Comparison of ENCODE assay signal across 7 cellular contexts in genomic region chr2:174546519-174547506, GRCh38. TPM values are rescaled to one million over a fixed set of nuclear protein-coding genes. Genes with fewer than 3 reads are reported as not detected.
DNase-seq lines count a peak whose midpoint lies in the region; ATAC-seq and TF ChIP-seq lines count a peak whose summit lies in the region.

No MANE protein-coding gene starts in this region.

- TF ChIP-seq CTCF in HCT116 (IDR thresholded peaks at IDR 0.05 in 2 of 3, conservative IDR thresholded peaks at IDR 0.05 in 1 of 3; ENCODE audit: borderline replicate concordance in 1 of 3, insufficient read depth in 1 of 3, low read depth in 2 of 3, low read length in 2 of 3) (peak; percentile 47 to 60 (median 58); a peak in 5 of 6 replicates), prostate gland (IDR thresholded peaks at IDR 0.05) (peak in 1 of 4 experiments; percentile 25)

- CTCF ChIA-PET in HCT116 (lab: Charles Lee), result interaction anchor here (0.5 to 2.4 kb wide), 9 partner anchors 12 to 197 kb away, joined by 3 to 76 read pairs (median 4); no protein-coding TSS in a partner anchor

- POLR2A ChIA-PET in HCT116 (lab: Charles Lee), result no interaction called here

- H2AFZ ChIP-seq in HCT116 (ENCODE audit: low read depth, low read length, poor library complexity, severe bottlenecking), result no peak overlapping the region

- ATAC-seq in HCT116 (peak; percentile 89), GM21529 (IDR thresholded peaks at IDR 0.05; ENCODE audit: unreplicated experiment) (no peak)

- no peak overlapping the region for H3K4me3 ChIP-seq in HCT116 (replicated peaks in 1 of 2; ENCODE audit: low read depth in 1 of 2, low read length in 2 of 2)
- no peak overlapping the region for H3K4me3 ChIP-seq in prostate gland

- H3K27me3 ChIP-seq in HCT116 (ENCODE audit: insufficient read depth, low read length) (no peaks in the 10 kb centered on the region), prostate gland (replicated peaks; ENCODE audit: insufficient read depth) (no peaks in the 10 kb centered on the region)

- H3K4me1 ChIP-seq in HCT116 (ENCODE audit: control insufficient read depth in 1 of 2, insufficient read depth in 2 of 2, low read length in 2 of 2) (no peaks in the 10 kb centered on the region), prostate gland (replicated peaks) (no peaks in the 10 kb centered on the region)

- no peak overlapping the region for H3K9ac ChIP-seq in HCT116 (ENCODE audit: low read length)

- no peak overlapping the region for H3K4me2 ChIP-seq in HCT116 (ENCODE audit: low read length)

- no peaks in the 10 kb centered on the region for H3K9me2 ChIP-seq in HCT116 (ENCODE audit: insufficient read depth)

- intact Hi-C loops in HCT116 (cut with micrococcal nuclease), result loop anchor here (1.0 kb wide), 1 partner anchor 85 kb away; no protein-coding TSS in a partner anchor
- intact Hi-C loops in prostate gland (cut with DNase I), result no loop called here

- 76% methylated on average over 21 of the region's 21 CpGs for WGBS in prostate gland

- H3K36me3 ChIP-seq in HCT116 (ENCODE audit: control insufficient read depth in 1 of 2, insufficient read depth in 2 of 2, low read length in 2 of 2) (no peaks in the 10 kb centered on the region), prostate gland (no peaks in the 10 kb centered on the region)

- no peaks in the 10 kb centered on the region for H4K20me1 ChIP-seq in HCT116 (ENCODE audit: insufficient read depth)

- H3K9me3 ChIP-seq in HCT116 (ENCODE audit: control insufficient read depth in 1 of 2, insufficient read depth in 1 of 2, low read depth in 1 of 2, low read length in 2 of 2), result no peaks in the 10 kb centered on the region
- no peaks in the 10 kb centered on the region for H3K9me3 ChIP-seq in prostate gland

- RAD21 ChIA-PET in HCT116 (lab: Charles Lee; ENCODE audit: low non-redundant PET in 1 of 2, low total read pairs in 2 of 2, uncharacterized antibody in 2 of 2, unreplicated experiment in 2 of 2), result interaction anchor here (1.1 to 1.4 kb wide), 3 partner anchors 81 to 84 kb away, joined by 3 to 11 read pairs (median 10); no protein-coding TSS in a partner anchor

- H3K27ac ChIP-seq in HCT116 (ENCODE audit: low read depth, low read length) (no peak overlapping the region), prostate gland (no peak overlapping the region)

- BruUV-seq in HCT116 (replicated peaks; lab: Mats Ljungman, UMichigan), result no TSS peak

- TF ChIP-seq POLR2A in HCT116 (IDR thresholded peaks at IDR 0.05; ENCODE audit: borderline replicate concordance, extremely low read depth, insufficient read depth, insufficient read length) (no peak), prostate gland (IDR thresholded peaks at IDR 0.05) (no peak)

- no peaks in the 10 kb centered on the region for H3K79me2 ChIP-seq in HCT116 (ENCODE audit: insufficient read depth, low read length)

- DNase-seq in DMS53 treated with DMSO at 0.1 percent for 48 hours (lab: John Stamatoyannopoulos, UW; ENCODE audit: unreplicated experiment) (peak; percentile 82), HCT116 (ENCODE audit: low read depth, low spot score) (peak; percentile 29), RPMI8226 (peak; percentile 70), cerebellar cortex (ENCODE audit: low spot score) (peak; percentile 37), medulla oblongata (ENCODE audit: extremely low spot score) (peak; percentile 83), prostate gland (ENCODE audit: low spot score) (no peak)

- peak; percentile 74 for TF ChIP-seq RAD21 in HCT116 (IDR thresholded peaks at IDR 0.05; ENCODE audit: low read depth)

TF ChIP-seq in HCT116, 20 proteins besides CTCF, POLR2A, EP300 and RAD21:
- TF ChIP-seq ELF1 (IDR thresholded peaks at IDR 0.05; ENCODE audit: borderline replicate concordance, low read depth) (no peak), EGR1 (IDR thresholded peaks at IDR 0.05; ENCODE audit: low read depth) (no peak), SIN3A (IDR thresholded peaks at IDR 0.05; ENCODE audit: low read depth) (no peak), YY1 (IDR thresholded peaks at IDR 0.05; ENCODE audit: extremely low read depth, insufficient replicate concordance, low read depth, low read length) (no peak), ZFX (IDR thresholded peaks at IDR 0.05) (no peak), EZH2phosphoT487 (IDR thresholded peaks at IDR 0.05; ENCODE audit: borderline replicate concordance) (no peak), EZH2 (IDR thresholded peaks at IDR 0.05) (no peak), CBX3 (IDR thresholded peaks at IDR 0.05; ENCODE audit: low read depth) (no peak), JUND (IDR thresholded peaks at IDR 0.05) (no peak), SP1 (IDR thresholded peaks at IDR 0.05; ENCODE audit: low read depth) (no peak), ZNF274 (IDR thresholded peaks at IDR 0.05; ENCODE audit: low read depth, low read length) (no peak), FOSL1 (IDR thresholded peaks at IDR 0.05; ENCODE audit: low read depth) (no peak), TCF7L2 (IDR thresholded peaks at IDR 0.05; ENCODE audit: borderline replicate concordance, extremely low read depth, insufficient read depth, insufficient read length) (no peak), SRF (IDR thresholded peaks at IDR 0.05; ENCODE audit: low read depth) (no peak), CEBPB (IDR thresholded peaks at IDR 0.05; ENCODE audit: low read depth) (no peak)
- TF ChIP-seq, protein P1, sequence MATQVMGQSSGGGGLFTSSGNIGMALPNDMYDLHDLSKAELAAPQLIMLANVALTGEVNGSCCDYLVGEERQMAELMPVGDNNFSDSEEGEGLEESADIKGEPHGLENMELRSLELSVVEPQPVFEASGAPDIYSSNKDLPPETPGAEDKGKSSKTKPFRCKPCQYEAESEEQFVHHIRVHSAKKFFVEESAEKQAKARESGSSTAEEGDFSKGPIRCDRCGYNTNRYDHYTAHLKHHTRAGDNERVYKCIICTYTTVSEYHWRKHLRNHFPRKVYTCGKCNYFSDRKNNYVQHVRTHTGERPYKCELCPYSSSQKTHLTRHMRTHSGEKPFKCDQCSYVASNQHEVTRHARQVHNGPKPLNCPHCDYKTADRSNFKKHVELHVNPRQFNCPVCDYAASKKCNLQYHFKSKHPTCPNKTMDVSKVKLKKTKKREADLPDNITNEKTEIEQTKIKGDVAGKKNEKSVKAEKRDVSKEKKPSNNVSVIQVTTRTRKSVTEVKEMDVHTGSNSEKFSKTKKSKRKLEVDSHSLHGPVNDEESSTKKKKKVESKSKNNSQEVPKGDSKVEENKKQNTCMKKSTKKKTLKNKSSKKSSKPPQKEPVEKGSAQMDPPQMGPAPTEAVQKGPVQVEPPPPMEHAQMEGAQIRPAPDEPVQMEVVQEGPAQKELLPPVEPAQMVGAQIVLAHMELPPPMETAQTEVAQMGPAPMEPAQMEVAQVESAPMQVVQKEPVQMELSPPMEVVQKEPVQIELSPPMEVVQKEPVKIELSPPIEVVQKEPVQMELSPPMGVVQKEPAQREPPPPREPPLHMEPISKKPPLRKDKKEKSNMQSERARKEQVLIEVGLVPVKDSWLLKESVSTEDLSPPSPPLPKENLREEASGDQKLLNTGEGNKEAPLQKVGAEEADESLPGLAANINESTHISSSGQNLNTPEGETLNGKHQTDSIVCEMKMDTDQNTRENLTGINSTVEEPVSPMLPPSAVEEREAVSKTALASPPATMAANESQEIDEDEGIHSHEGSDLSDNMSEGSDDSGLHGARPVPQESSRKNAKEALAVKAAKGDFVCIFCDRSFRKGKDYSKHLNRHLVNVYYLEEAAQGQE (IDR thresholded peaks at IDR 0.05; ENCODE audit: low read depth), result no peak
- TF ChIP-seq, protein P2, sequence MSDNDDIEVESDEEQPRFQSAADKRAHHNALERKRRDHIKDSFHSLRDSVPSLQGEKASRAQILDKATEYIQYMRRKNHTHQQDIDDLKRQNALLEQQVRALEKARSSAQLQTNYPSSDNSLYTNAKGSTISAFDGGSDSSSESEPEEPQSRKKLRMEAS (IDR thresholded peaks at IDR 0.05), result no peak
- TF ChIP-seq, protein P3, sequence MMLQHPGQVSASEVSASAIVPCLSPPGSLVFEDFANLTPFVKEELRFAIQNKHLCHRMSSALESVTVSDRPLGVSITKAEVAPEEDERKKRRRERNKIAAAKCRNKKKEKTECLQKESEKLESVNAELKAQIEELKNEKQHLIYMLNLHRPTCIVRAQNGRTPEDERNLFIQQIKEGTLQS (IDR thresholded peaks at IDR 0.05), result no peak
TF ChIP-seq in HCT116: peak in this region for 0.

RNA-seq across cellular contexts. Expression of gene WIPF1, which starts 50.8 kb away (rescaled TPM):
- total RNA-seq in HCT116 (2021; ENCODE audit: unreplicated experiment) (0.59 TPM), prostate gland (10 to 100 TPM in 1 of 2 donors, 1 to 10 TPM in 1; 7.2 to 19.0 TPM)
- polyA plus RNA-seq in HCT116 (2012), result not detected in 2 replicates

RNA-seq across cellular contexts. Expression of gene GPR155, which starts 60.0 kb away (rescaled TPM):
- total RNA-seq in HCT116 (2021; ENCODE audit: unreplicated experiment), result 3.8 TPM
- polyA plus RNA-seq in HCT116 (2012), result 1.2 and 1.4 TPM in 2 replicates
- total RNA-seq in prostate gland, result 1 to 10 TPM; 3.7 to 4.5 TPM
